18 cellular contexts compared by ENCODE assay signal in genomic region chr3:153970047-153970446, GRCh38.
DNase-seq lines count a peak whose midpoint lies in the region; ATAC-seq and TF ChIP-seq lines count a peak whose summit lies in the region.
"Had no signal": no experiment of that assay in that cellular context is flagged by ENCODE, and none has a peak within 500 bp of the region (broad histone marks: within the 10 kb centered on the region; RNA-seq: fewer than 3 reads in every experiment).

No MANE protein-coding gene starts in this region.

- DNase-seq in DMS153 treated with DMSO at 0.1 percent for 48 hours (lab: John Stamatoyannopoulos, UW; ENCODE audit: unreplicated experiment), result peak; percentile 14
- DNase-seq in DMS153 (lab: John Stamatoyannopoulos, UW), result no peak
- no peak for DNase-seq in CD8-positive, alpha-beta T cell
- no peak for DNase-seq in UCSD-AML1 (lab: John Stamatoyannopoulos, UW; ENCODE audit: unreplicated experiment)
- DNase-seq in gastrocnemius medialis, result no peak
- DNase-seq: CD4-positive, alpha-beta T cell; central memory CD4-positive, alpha-beta T cell; HFFc6; left cardiac atrium; MG63; stimulated activated CD8-positive, alpha-beta memory T cell treated with anti-CD3 and anti-CD28 coated beads, Interleukin-4, amount 100 ng/mL, for 48 hours; thyroid gland had no signal

- no peak overlapping the region for H3K27ac ChIP-seq in CD8-positive, alpha-beta T cell (ENCODE audit: low read depth, low read length)
- H3K27ac ChIP-seq in gastrocnemius medialis, result no peak overlapping the region
- H3K27ac ChIP-seq: 22Rv1, thyroid gland, VCaP had no signal

- TF ChIP-seq CTCF in CD8-positive, alpha-beta T cell (IDR thresholded peaks at IDR 0.05), result no peak
- TF ChIP-seq CTCF in gastrocnemius medialis (IDR thresholded peaks at IDR 0.05 in 4 of 5, conservative IDR thresholded peaks at IDR 0.05 in 1 of 5), result no peak

- peaks cover 16% of the 10 kb centered on the region for H3K27me3 Mint-ChIP-seq in CD8-positive, alpha-beta T cell (ENCODE audit: low read depth)

- H3K36me3 Mint-ChIP-seq in CD8-positive, alpha-beta T cell, result no peaks in the 10 kb centered on the region
- H3K36me3 Mint-ChIP-seq: activated naive CD4-positive, alpha-beta T cell treated with anti-CD3 and anti-CD28 coated beads, Interleukin-2, amount 50 U/mL, for 24 hours had no signal

- H3K9me3 Mint-ChIP-seq in CD8-positive, alpha-beta T cell, result no peaks in the 10 kb centered on the region
- H3K9me3 Mint-ChIP-seq: activated naive CD4-positive, alpha-beta T cell treated with anti-CD3 and anti-CD28 coated beads, Interleukin-2, amount 50 U/mL, for 24 hours; CD4-positive, alpha-beta T cell had no signal

- no peak for TF ChIP-seq POLR2A in gastrocnemius medialis (IDR thresholded peaks at IDR 0.05)

- no peaks in the 10 kb centered on the region for H3K27me3 ChIP-seq in CD8-positive, alpha-beta T cell (ENCODE audit: insufficient read depth, low read length)
- no peaks in the 10 kb centered on the region for H3K27me3 ChIP-seq in gastrocnemius medialis
- H3K27me3 ChIP-seq: MG63, thyroid gland had no signal

- H3K36me3 ChIP-seq in CD8-positive, alpha-beta T cell (ENCODE audit: insufficient read depth, low read length), result no peaks in the 10 kb centered on the region
- H3K36me3 ChIP-seq in gastrocnemius medialis, result no peaks in the 10 kb centered on the region
- H3K36me3 ChIP-seq: MG63, thyroid gland had no signal

- ATAC-seq in GM21723 (IDR thresholded peaks at IDR 0.05; ENCODE audit: unreplicated experiment) (peak; percentile 41), HG03159 (IDR thresholded peaks at IDR 0.05; ENCODE audit: unreplicated experiment) (peak; percentile 42), esophagus mucosa (peak; percentile 62), gastrocnemius medialis (no peak)
- no peak for ATAC-seq in CD8-positive, alpha-beta T cell
- ATAC-seq: left cardiac atrium had no signal

- POLR2A ChIA-PET in CD8-positive, alpha-beta T cell (lab: Charles Lee), result no interaction called here

- H3K4me1 Mint-ChIP-seq in CD8-positive, alpha-beta T cell (ENCODE audit: low read depth), result no peaks in the 10 kb centered on the region
- H3K4me1 Mint-ChIP-seq: activated naive CD4-positive, alpha-beta T cell treated with anti-CD3 and anti-CD28 coated beads, Interleukin-2, amount 50 U/mL, for 24 hours had no signal

- no peaks in the 10 kb centered on the region for H3K9me3 ChIP-seq in CD8-positive, alpha-beta T cell (ENCODE audit: low read length)
- no peaks in the 10 kb centered on the region for H3K9me3 ChIP-seq in gastrocnemius medialis
- H3K9me3 ChIP-seq: MG63, thyroid gland had no signal

- H3K4me3 Mint-ChIP-seq in CD8-positive, alpha-beta T cell, result no peak overlapping the region
- H3K4me3 Mint-ChIP-seq: activated naive CD4-positive, alpha-beta T cell treated with anti-CD3 and anti-CD28 coated beads, Interleukin-2, amount 50 U/mL, for 24 hours; CD4-positive, alpha-beta T cell; HFFc6 had no signal

- intact Hi-C loops in CD8-positive, alpha-beta T cell (cut with DNase I, micrococcal nuclease), result loop anchor here in 1 of 2 experiments (5.0 kb wide), 2 partner anchors 928 to 943 kb away; no protein-coding TSS in a partner anchor
- intact Hi-C loops in gastrocnemius medialis (cut with DNase I; ENCODE audit: low total_unique reads), result no loop called here

- in situ Hi-C loops in gastrocnemius medialis (cut with MboI; ENCODE audit: low sequenced_read_pairs in 4 of 4), result no loop called here

- H3K4me1 ChIP-seq in CD8-positive, alpha-beta T cell (ENCODE audit: insufficient read depth, low read length), result no peaks in the 10 kb centered on the region
- H3K4me1 ChIP-seq in gastrocnemius medialis, result no peaks in the 10 kb centered on the region
- H3K4me1 ChIP-seq: thyroid gland had no signal

- no peak overlapping the region for H3K27ac Mint-ChIP-seq in CD8-positive, alpha-beta T cell
- H3K27ac Mint-ChIP-seq: activated naive CD4-positive, alpha-beta T cell treated with anti-CD3 and anti-CD28 coated beads, Interleukin-2, amount 50 U/mL, for 24 hours; CD4-positive, alpha-beta T cell; HFFc6 had no signal

- CTCF ChIA-PET in CD8-positive, alpha-beta T cell (lab: Charles Lee), result no interaction called here

- no peak overlapping the region for H3K4me3 ChIP-seq in CD8-positive, alpha-beta T cell (ENCODE audit: low read depth, low read length)
- no peak overlapping the region for H3K4me3 ChIP-seq in gastrocnemius medialis
- H3K4me3 ChIP-seq: MG63, thyroid gland had no signal

Comparison
In these comparisons a context has a peak if more than half of its experiments do, and no peak if none do; other contexts are left out.
1. ATAC-seq: peak in GM21723 (single experiment), HG03159 (single experiment) and esophagus mucosa (single experiment); none in CD8-positive, alpha-beta T cell (single experiment) and gastrocnemius medialis (0 of 2).